ENCODE assay signal across 15 cellular contexts in genomic region chr22:33758125-33758483, GRCh38.
"Had no signal": no experiment of that assay in that cellular context is flagged by ENCODE, and none has a peak within 500 bp of the region (broad histone marks: within the 10 kb centered on the region; RNA-seq: fewer than 3 reads in every experiment).

No MANE protein-coding gene starts in this region.

- H3K4me3 ChIP-seq: coronary artery, esophagus muscularis mucosa, tibial nerve, vagina had no signal

- H3K27me3 ChIP-seq: esophagus muscularis mucosa, neutrophil, tibial nerve, vagina had no signal

- H3K4me1 ChIP-seq: tibial nerve, vagina had no signal

- H3K27ac ChIP-seq: coronary artery, esophagus muscularis mucosa, neutrophil, tibial nerve, vagina had no signal

- DNase-seq: activated CD4-positive, alpha-beta T cell treated with anti-CD3 and anti-CD28 coated beads, Interleukin-2, amount 10 ng/mL, durations not matched to agents 7 days and 5 days; activated CD4-positive, CD25-positive, alpha-beta regulatory T cell; activated gamma-delta T cell treated with Interleukin-2 at 50 U/mL for 16 hours; amniotic stem cell; central memory CD4-positive, alpha-beta T cell; mammary epithelial cell; small intestine; stimulated activated CD4-positive, alpha-beta T cell treated with anti-CD3 and anti-CD28 coated beads, Interleukin-4, amount 100 ng/mL, for 24 hours; stimulated activated naive CD4-positive, alpha-beta T cell treated with Interleukin-2 at 50 U/mL for 16 hours; substantia nigra had no signal

- H3K36me3 ChIP-seq: neutrophil, vagina had no signal

- H3K9me3 ChIP-seq: esophagus muscularis mucosa, neutrophil, vagina had no signal
